Comparison of ENCODE assay signal across 25 cellular contexts in genomic region chr1:24442764-24443163, GRCh38. TPM values are rescaled to one million over a fixed set of nuclear protein-coding genes. Genes with fewer than 3 reads are reported as not detected.
A peak's percentile ranks its signal among the peaks of the same experiment; 100 is the strongest.
DNase-seq lines count a peak whose midpoint lies in the region; ATAC-seq and TF ChIP-seq lines count a peak whose summit lies in the region.
"Had no signal": no experiment of that assay in that cellular context is flagged by ENCODE, and none has a peak within 500 bp of the region (broad histone marks: within the 10 kb centered on the region; RNA-seq: fewer than 3 reads in every experiment).

No MANE protein-coding gene starts in this region.

- H3K4me3 Mint-ChIP-seq in MCF 10A (ENCODE audit: unreplicated experiment), result no peak overlapping the region
- H3K4me3 Mint-ChIP-seq: activated T-helper 1 cell treated with anti-CD3 and anti-CD28 coated beads, Interleukin-12 subunit alpha, Interleukin-12 subunit beta, Interleukin-2, Interleukin-4 antibody, amounts not matched to agents 30 ng/mL and 10 ng/mL and 1 ng/mL, durations not matched to agents 14 hours and 24 hours and 36 hours; brain; effector memory CD8-positive, alpha-beta T cell; H9 had no signal

- BruUV-seq in MCF 10A (replicated peaks; lab: Mats Ljungman, UMichigan), result no TSS peak

- intact Hi-C loops in breast epithelium (cut with DNase I; ENCODE audit: low total_unique reads) (no loop called here), MCF 10A (cut with micrococcal nuclease) (no loop called here), sigmoid colon (cut with DNase I) (no loop called here), mucosa of descending colon (cut with DNase I, micrococcal nuclease) (no loop called here)

- H3K27ac Mint-ChIP-seq in MCF 10A (ENCODE audit: low read depth, unreplicated experiment), result no peak overlapping the region
- H3K27ac Mint-ChIP-seq: activated naive CD4-positive, alpha-beta T cell treated with anti-CD3 and anti-CD28 coated beads, Interleukin-2, amount 50 U/mL, for 72 hours; activated T-helper 1 cell treated with anti-CD3 and anti-CD28 coated beads, Interleukin-12 subunit alpha, Interleukin-12 subunit beta, Interleukin-2, Interleukin-4 antibody, amounts not matched to agents 30 ng/mL and 10 ng/mL and 1 ng/mL, durations not matched to agents 14 hours and 24 hours and 36 hours; H9 had no signal

- no peak for TF ChIP-seq CTCF in breast epithelium (IDR thresholded peaks at IDR 0.05)
- no peak for TF ChIP-seq CTCF in MCF 10A (IDR thresholded peaks at IDR 0.05; ENCODE audit: unreplicated experiment)
- no peak for TF ChIP-seq CTCF in cardiac fibroblast (IDR thresholded peaks at IDR 0.05; ENCODE audit: low read depth, low read length)
- TF ChIP-seq CTCF in sigmoid colon (IDR thresholded peaks at IDR 0.05), result no peak
- no peak for TF ChIP-seq CTCF in mucosa of descending colon (IDR thresholded peaks at IDR 0.05)

- no peak for DNase-seq in breast epithelium (ENCODE audit: low spot score in 2 of 2)
- DNase-seq in MCF 10A (ENCODE audit: unreplicated experiment), result no peak
- DNase-seq in cardiac fibroblast (ENCODE audit: low read depth in 2 of 2), result peak; percentile 40 to 46
- DNase-seq in islet precursor cell, result peak; percentile 39
- no peak for DNase-seq in sigmoid colon
- no peak for DNase-seq in mucosa of descending colon
- no peak for DNase-seq in erythroblast (lab: John Stamatoyannopoulos, UW)
- DNase-seq: Calu3; colonic mucosa; effector memory CD8-positive, alpha-beta T cell; H9; mammary epithelial cell; NCI-H2029 treated with DMSO at 0.1 percent for 48 hours; NCI-H226; stimulated activated CD4-positive, alpha-beta T cell treated with anti-CD3 and anti-CD28 coated beads, Interleukin-1b, Interleukin-23, amount 100 ng/mL, for 48 hours had no signal

- no peak for ATAC-seq in mucosa of descending colon
- no peak for ATAC-seq in HG03342 (IDR thresholded peaks at IDR 0.05; ENCODE audit: unreplicated experiment)
- ATAC-seq: activated naive CD4-positive, alpha-beta T cell treated with anti-CD3 and anti-CD28 coated beads, Interleukin-2, amount 50 U/mL, for 72 hours; effector memory CD8-positive, alpha-beta T cell; esophagus mucosa; GM12878 had no signal

- TF ChIP-seq POLR2A in breast epithelium (IDR thresholded peaks at IDR 0.05), result no peak
- TF ChIP-seq POLR2A in sigmoid colon (IDR thresholded peaks at IDR 0.05), result no peak
- no peak for TF ChIP-seq POLR2A in erythroblast (IDR thresholded peaks at IDR 0.05; ENCODE audit: low read length)

- TF ChIP-seq EP300 in sigmoid colon (IDR thresholded peaks at IDR 0.05), result no peak

- POLR2A ChIA-PET in MCF 10A (lab: Yijun Ruan, JAX), result interaction anchor here (0.6 to 1.0 kb wide), 2 partner anchors 10 to 23 kb away, joined by 3 to 4 read pairs; no protein-coding TSS in a partner anchor

- H3K36me3 ChIP-seq in breast epithelium (no peaks in the 10 kb centered on the region), sigmoid colon (peaks cover 0 to 24% (median 4%) of the 10 kb centered on the region in 4 donors), mucosa of descending colon (ENCODE audit: low read depth) (no peaks in the 10 kb centered on the region)
- H3K36me3 ChIP-seq: colonic mucosa had no signal

- no peaks in the 10 kb centered on the region for H3K27me3 Mint-ChIP-seq in MCF 10A (ENCODE audit: insufficient read depth, unreplicated experiment)
- H3K27me3 Mint-ChIP-seq: brain; effector memory CD8-positive, alpha-beta T cell had no signal

- CTCF ChIA-PET in MCF 10A (lab: Yijun Ruan, JAX), result interaction anchor here (1.0 to 1.1 kb wide), 2 partner anchors 10 to 291 kb away, joined by 3 read pairs; no protein-coding TSS in a partner anchor

- H3K4me1 ChIP-seq in breast epithelium (peaks cover 0 to 9% of the 10 kb centered on the region in 2 donors), sigmoid colon (peaks cover 0 to 29% (median 26%) of the 10 kb centered on the region in 4 donors), mucosa of descending colon (ENCODE audit: low read depth) (no peaks in the 10 kb centered on the region)
- H3K4me1 ChIP-seq: BLaER1 treated with 17β-estradiol and CSF1 and Interleukin-3, amounts not matched to agents 10 nM and 100 nM; colonic mucosa had no signal

- H3K4me1 Mint-ChIP-seq in MCF 10A (ENCODE audit: insufficient read depth, unreplicated experiment), result peaks cover 1% of the 10 kb centered on the region

- no peaks in the 10 kb centered on the region for H3K9me3 Mint-ChIP-seq in MCF 10A (ENCODE audit: unreplicated experiment)
- H3K9me3 Mint-ChIP-seq: activated T-helper 1 cell treated with anti-CD3 and anti-CD28 coated beads, Interleukin-12 subunit alpha, Interleukin-12 subunit beta, Interleukin-2, Interleukin-4 antibody, amounts not matched to agents 30 ng/mL and 10 ng/mL and 1 ng/mL, durations not matched to agents 14 hours and 24 hours and 36 hours; effector memory CD8-positive, alpha-beta T cell; H9 had no signal

- H3K4me3 ChIP-seq in breast epithelium (no peak overlapping the region), cardiac fibroblast (replicated peaks in 1 of 2; ENCODE audit: low read depth in 2 of 2, low read length in 2 of 2) (no peak overlapping the region), sigmoid colon (no peak overlapping the region), mucosa of descending colon (no peak overlapping the region)
- H3K4me3 ChIP-seq: BLaER1 treated with 17β-estradiol and CSF1 and Interleukin-3, amounts not matched to agents 10 nM and 100 nM; colonic mucosa; GM12878; prostate gland; skin epidermis had no signal

- H3K27me3 ChIP-seq in breast epithelium (no peaks in the 10 kb centered on the region), sigmoid colon (no peaks in the 10 kb centered on the region)
- H3K27me3 ChIP-seq: BLaER1 treated with 17β-estradiol and CSF1 and Interleukin-3, amounts not matched to agents 10 nM and 100 nM; colonic mucosa had no signal

- H3K27ac ChIP-seq in breast epithelium, result peak overlapping the region; percentile 14 to 17
- H3K27ac ChIP-seq in sigmoid colon, result peak overlapping the region in 2 of 4 donors; percentile 4 to 12
- H3K27ac ChIP-seq: BLaER1 treated with 17β-estradiol and CSF1 and Interleukin-3, amounts not matched to agents 10 nM and 100 nM; colonic mucosa; RWPE1 had no signal

- H3K36me3 Mint-ChIP-seq in MCF 10A (ENCODE audit: insufficient read depth, unreplicated experiment), result peaks cover 65% of the 10 kb centered on the region

- H3K9me3 ChIP-seq in breast epithelium, result no peaks in the 10 kb centered on the region
- H3K9me3 ChIP-seq in sigmoid colon, result no peaks in the 10 kb centered on the region
- H3K9me3 ChIP-seq in mucosa of descending colon, result no peaks in the 10 kb centered on the region
- H3K9me3 ChIP-seq: BLaER1 treated with 17β-estradiol and CSF1 and Interleukin-3, amounts not matched to agents 10 nM and 100 nM; colonic mucosa; prostate gland had no signal

RNA-seq across cellular contexts. Expression of gene NIPAL3, which starts 27.2 kb away (rescaled TPM):
- total RNA-seq in breast epithelium, result 10 to 100 TPM; 13.4 to 67.6 (median 28.5) TPM
- 47.7 and 55.8 TPM in 2 replicates for total RNA-seq in MCF 10A (2022)
- 10 to 100 TPM; 23.7 to 53.2 (median 42.3) TPM for total RNA-seq in sigmoid colon
- 10 to 100 TPM in 1 of 3 donors, 1 to 10 TPM in 2; 5.8 to 19.6 (median 7.8) TPM for polyA plus RNA-seq in sigmoid colon
- total RNA-seq in mucosa of descending colon, result 10 to 100 TPM; 38.3 to 52.5 (median 40.7) TPM

RNA-seq across cellular contexts. Expression of gene STPG1, which starts 29.2 kb away (rescaled TPM):
- total RNA-seq in breast epithelium (1 to 10 TPM; 3.6 to 6.9 (median 4.6) TPM), MCF 10A (2022) (18.6 and 19.7 TPM in 2 replicates), sigmoid colon (1 to 10 TPM; 2.3 to 4.6 (median 2.7) TPM), mucosa of descending colon (10 to 100 TPM; 15.9 to 25.4 (median 17.9) TPM)
- polyA plus RNA-seq in sigmoid colon, result 10 to 100 TPM; 11.3 to 12.7 (median 11.4) TPM

RNA-seq across cellular contexts. Expression of gene RCAN3, which starts 59.9 kb away (rescaled TPM):
- total RNA-seq in breast epithelium, result 10 to 100 TPM in 1 of 3 donors, 1 to 10 TPM in 2; 5.0 to 22.7 (median 8.8) TPM
- total RNA-seq in MCF 10A (2022), result 6.1 and 7.1 TPM in 2 replicates
- 10 to 100 TPM in 2 of 4 donors, 1 to 10 TPM in 2; 4.1 to 19.1 (median 10.7) TPM for total RNA-seq in sigmoid colon
- 10 to 100 TPM in 1 of 3 donors, 1 to 10 TPM in 2; 3.0 to 11.9 (median 5.1) TPM for polyA plus RNA-seq in sigmoid colon
- 10 to 100 TPM in 2 of 3 donors, 1 to 10 TPM in 1; 9.2 to 15.0 (median 12.8) TPM for total RNA-seq in mucosa of descending colon

Comparison
In these comparisons a context has a peak if more than half of its experiments do, and no peak if none do; other contexts are left out.
1. DNase-seq: peak in cardiac fibroblast (2 of 2) and islet precursor cell (single experiment); none in breast epithelium (0 of 2), MCF 10A (single experiment), sigmoid colon (single experiment), mucosa of descending colon (0 of 3) and erythroblast (0 of 2).